ENCODE assay signal across 1 cellular context in genomic region chr5:36876389-36876964, GRCh38.
TF ChIP-seq lines count a peak whose summit lies in the region.

Gene NIPBL, plus strand, starts transcription at chr5:36876769. Its CDS starts 76,928 bp downstream, at chr5:36953697.

TF ChIP-seq in HepG2, 621 proteins besides CTCF, POLR2A, EP300 and RAD21 (continued from another document and continues in another):
- TF ChIP-seq ZNF407 (CRISPR knock-in tag; IDR thresholded peaks at IDR 0.05; ENCODE audit: not compliant biosample characterization) (no peak), MAZ (IDR thresholded peaks at IDR 0.05; ENCODE audit: borderline replicate concordance, low read depth, low read length) (peak; percentile 45; the same call in 1 of the 2 replicates), MAZ (CRISPR knock-in tag; IDR thresholded peaks at IDR 0.05; ENCODE audit: low read depth) (no peak; the same call in none of the 2 replicates), KAT8 (CRISPR knock-in tag; IDR thresholded peaks at IDR 0.05) (peak; percentile 61; the same call in 1 of the 2 replicates), MTF2 (CRISPR knock-in tag; IDR thresholded peaks at IDR 0.05; ENCODE audit: borderline replicate concordance) (peak; percentile 79; the same call in 1 of the 2 replicates), THAP11 (CRISPR knock-in tag; IDR thresholded peaks at IDR 0.05) (peak; percentile 87), PHF5A (CRISPR knock-in tag; IDR thresholded peaks at IDR 0.05; ENCODE audit: low read depth, unreplicated experiment) (peak; percentile 68), GABPB1 (CRISPR knock-in tag; IDR thresholded peaks at IDR 0.05) (peak; percentile 89), ZNF263 (CRISPR knock-in tag; IDR thresholded peaks at IDR 0.05) (0 out of 2 replicates have a peak, but pooled peaks have one; percentile 11), ZNF605 (CRISPR knock-in tag; IDR thresholded peaks at IDR 0.05) (0 out of 2 replicates have a peak, but pooled peaks have one; percentile 62), ISL2 (CRISPR knock-in tag; IDR thresholded peaks at IDR 0.05) (no peak), HCFC1 (IDR thresholded peaks at IDR 0.05; ENCODE audit: low read depth, low read length) (peak; percentile 50; the same call in 1 of the 2 replicates), RAD51 (IDR thresholded peaks at IDR 0.05; ENCODE audit: borderline replicate concordance) (no peak), KDM3A (CRISPR knock-in tag; IDR thresholded peaks at IDR 0.05; ENCODE audit: low read depth) (0 out of 2 replicates have a peak, but pooled peaks have one; percentile 11), PHF8 (CRISPR knock-in tag; IDR thresholded peaks at IDR 0.05) (peak; percentile 97), NCOA2 (CRISPR knock-in tag; IDR thresholded peaks at IDR 0.05) (peak; percentile 44; the same call in 1 of the 2 replicates), MEIS2 (CRISPR knock-in tag; IDR thresholded peaks at IDR 0.05) (peak; percentile 79; the same call in 1 of the 2 replicates), NKX3-1 (CRISPR knock-in tag; IDR thresholded peaks at IDR 0.05) (no peak), POLR2AphosphoS5 (IDR thresholded peaks at IDR 0.05; ENCODE audit: low read depth, low read length) (peak; percentile 91), CCDC6 (CRISPR knock-in tag; IDR thresholded peaks at IDR 0.05) (peak; percentile 53; the same call in 1 of the 2 replicates), SUZ12 (IDR thresholded peaks at IDR 0.05; ENCODE audit: low read depth, low read length) (no peak), POLR2G (IDR thresholded peaks at IDR 0.05; ENCODE audit: low read depth, low read length) (peak; percentile 94), DRAP1 (CRISPR knock-in tag; IDR thresholded peaks at IDR 0.05) (peak; percentile 44; the same call in 1 of the 2 replicates), HES4 (CRISPR knock-in tag; IDR thresholded peaks at IDR 0.05; ENCODE audit: borderline replicate concordance) (peak; percentile 81), ZZZ3 (CRISPR knock-in tag; IDR thresholded peaks at IDR 0.05; ENCODE audit: borderline replicate concordance) (no peak), RNF219 (CRISPR knock-in tag; IDR thresholded peaks at IDR 0.05) (0 out of 2 replicates have a peak, but pooled peaks have one; percentile 37), FOSL2 (CRISPR knock-in tag; IDR thresholded peaks at IDR 0.05) (0 out of 2 replicates have a peak, but pooled peaks have one; percentile 18), BCL3 (CRISPR knock-in tag; IDR thresholded peaks at IDR 0.05) (peak; percentile 21; the same call in 1 of the 2 replicates), ZNF709 (CRISPR knock-in tag; IDR thresholded peaks at IDR 0.05) (peak; percentile 65; the same call in 1 of the 2 replicates), ZNF317 (CRISPR knock-in tag; IDR thresholded peaks at IDR 0.05) (0 out of 2 replicates have a peak, but pooled peaks have one; percentile 12), SAP130 (CRISPR knock-in tag; IDR thresholded peaks at IDR 0.05; ENCODE audit: low read depth) (peak; percentile 80; the same call in 1 of the 2 replicates), ZSCAN21 (CRISPR knock-in tag; IDR thresholded peaks at IDR 0.05; ENCODE audit: borderline replicate concordance) (peak; percentile 59; the same call in 1 of the 2 replicates), ZNF280D (CRISPR knock-in tag; IDR thresholded peaks at IDR 0.05) (0 out of 2 replicates have a peak, but pooled peaks have one; percentile 56), CAMTA2 (CRISPR knock-in tag; IDR thresholded peaks at IDR 0.05; ENCODE audit: borderline replicate concordance) (no peak)
- TF ChIP-seq, protein P1, sequence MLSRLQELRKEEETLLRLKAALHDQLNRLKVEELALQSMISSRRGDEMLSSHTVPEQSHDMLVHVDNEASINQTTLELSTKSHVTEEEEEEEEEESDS (CRISPR knock-in tag; IDR thresholded peaks at IDR 0.05; ENCODE audit: borderline replicate concordance): 0 out of 2 replicates have a peak, but pooled peaks have one; percentile 72
- TF ChIP-seq, protein P2, sequence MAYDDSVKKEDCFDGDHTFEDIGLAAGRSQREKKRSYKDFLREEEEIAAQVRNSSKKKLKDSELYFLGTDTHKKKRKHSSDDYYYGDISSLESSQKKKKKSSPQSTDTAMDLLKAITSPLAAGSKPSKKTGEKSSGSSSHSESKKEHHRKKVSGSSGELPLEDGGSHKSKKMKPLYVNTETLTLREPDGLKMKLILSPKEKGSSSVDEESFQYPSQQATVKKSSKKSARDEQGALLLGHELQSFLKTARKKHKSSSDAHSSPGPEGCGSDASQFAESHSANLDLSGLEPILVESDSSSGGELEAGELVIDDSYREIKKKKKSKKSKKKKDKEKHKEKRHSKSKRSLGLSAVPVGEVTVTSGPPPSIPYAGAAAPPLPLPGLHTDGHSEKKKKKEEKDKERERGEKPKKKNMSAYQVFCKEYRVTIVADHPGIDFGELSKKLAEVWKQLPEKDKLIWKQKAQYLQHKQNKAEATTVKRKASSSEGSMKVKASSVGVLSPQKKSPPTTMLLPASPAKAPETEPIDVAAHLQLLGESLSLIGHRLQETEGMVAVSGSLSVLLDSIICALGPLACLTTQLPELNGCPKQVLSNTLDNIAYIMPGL (CRISPR knock-in tag; IDR thresholded peaks at IDR 0.05; ENCODE audit: borderline replicate concordance in 1 of 2, low read depth in 1 of 2): peak in 1 of 2 experiments; percentile 57; a peak in 1 of 4 replicates
- TF ChIP-seq, protein P3, sequence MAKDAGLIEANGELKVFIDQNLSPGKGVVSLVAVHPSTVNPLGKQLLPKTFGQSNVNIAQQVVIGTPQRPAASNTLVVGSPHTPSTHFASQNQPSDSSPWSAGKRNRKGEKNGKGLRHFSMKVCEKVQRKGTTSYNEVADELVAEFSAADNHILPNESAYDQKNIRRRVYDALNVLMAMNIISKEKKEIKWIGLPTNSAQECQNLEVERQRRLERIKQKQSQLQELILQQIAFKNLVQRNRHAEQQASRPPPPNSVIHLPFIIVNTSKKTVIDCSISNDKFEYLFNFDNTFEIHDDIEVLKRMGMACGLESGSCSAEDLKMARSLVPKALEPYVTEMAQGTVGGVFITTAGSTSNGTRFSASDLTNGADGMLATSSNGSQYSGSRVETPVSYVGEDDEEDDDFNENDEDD (CRISPR knock-in tag; IDR thresholded peaks at IDR 0.05; ENCODE audit: borderline replicate concordance): peak; percentile 78; the same call in 1 of the 2 replicates
- TF ChIP-seq, protein P4, sequence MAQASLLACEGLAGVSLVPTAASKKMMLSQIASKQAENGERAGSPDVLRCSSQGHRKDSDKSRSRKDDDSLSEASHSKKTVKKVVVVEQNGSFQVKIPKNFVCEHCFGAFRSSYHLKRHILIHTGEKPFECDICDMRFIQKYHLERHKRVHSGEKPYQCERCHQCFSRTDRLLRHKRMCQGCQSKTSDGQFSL (CRISPR knock-in tag; IDR thresholded peaks at IDR 0.05): no peak
- TF ChIP-seq, protein P5, sequence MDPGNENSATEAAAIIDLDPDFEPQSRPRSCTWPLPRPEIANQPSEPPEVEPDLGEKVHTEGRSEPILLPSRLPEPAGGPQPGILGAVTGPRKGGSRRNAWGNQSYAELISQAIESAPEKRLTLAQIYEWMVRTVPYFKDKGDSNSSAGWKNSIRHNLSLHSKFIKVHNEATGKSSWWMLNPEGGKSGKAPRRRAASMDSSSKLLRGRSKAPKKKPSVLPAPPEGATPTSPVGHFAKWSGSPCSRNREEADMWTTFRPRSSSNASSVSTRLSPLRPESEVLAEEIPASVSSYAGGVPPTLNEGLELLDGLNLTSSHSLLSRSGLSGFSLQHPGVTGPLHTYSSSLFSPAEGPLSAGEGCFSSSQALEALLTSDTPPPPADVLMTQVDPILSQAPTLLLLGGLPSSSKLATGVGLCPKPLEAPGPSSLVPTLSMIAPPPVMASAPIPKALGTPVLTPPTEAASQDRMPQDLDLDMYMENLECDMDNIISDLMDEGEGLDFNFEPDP (CRISPR knock-in tag; conservative IDR thresholded peaks at IDR 0.05): 0 out of 2 replicates have a peak, but pooled peaks have one; percentile 77
